Comparison of ENCODE assay signal across 1 cellular context in genomic region chr4:17811078-17811603, GRCh38.
A peak's percentile ranks its signal among the peaks of the same experiment; 100 is the strongest.
TF ChIP-seq lines count a peak whose summit lies in the region.

No MANE protein-coding gene starts in this region.

TF ChIP-seq in K562, 482 proteins besides CTCF, POLR2A, EP300 and RAD21 (continued from another document and continues in another):
- TF ChIP-seq, protein P1, sequence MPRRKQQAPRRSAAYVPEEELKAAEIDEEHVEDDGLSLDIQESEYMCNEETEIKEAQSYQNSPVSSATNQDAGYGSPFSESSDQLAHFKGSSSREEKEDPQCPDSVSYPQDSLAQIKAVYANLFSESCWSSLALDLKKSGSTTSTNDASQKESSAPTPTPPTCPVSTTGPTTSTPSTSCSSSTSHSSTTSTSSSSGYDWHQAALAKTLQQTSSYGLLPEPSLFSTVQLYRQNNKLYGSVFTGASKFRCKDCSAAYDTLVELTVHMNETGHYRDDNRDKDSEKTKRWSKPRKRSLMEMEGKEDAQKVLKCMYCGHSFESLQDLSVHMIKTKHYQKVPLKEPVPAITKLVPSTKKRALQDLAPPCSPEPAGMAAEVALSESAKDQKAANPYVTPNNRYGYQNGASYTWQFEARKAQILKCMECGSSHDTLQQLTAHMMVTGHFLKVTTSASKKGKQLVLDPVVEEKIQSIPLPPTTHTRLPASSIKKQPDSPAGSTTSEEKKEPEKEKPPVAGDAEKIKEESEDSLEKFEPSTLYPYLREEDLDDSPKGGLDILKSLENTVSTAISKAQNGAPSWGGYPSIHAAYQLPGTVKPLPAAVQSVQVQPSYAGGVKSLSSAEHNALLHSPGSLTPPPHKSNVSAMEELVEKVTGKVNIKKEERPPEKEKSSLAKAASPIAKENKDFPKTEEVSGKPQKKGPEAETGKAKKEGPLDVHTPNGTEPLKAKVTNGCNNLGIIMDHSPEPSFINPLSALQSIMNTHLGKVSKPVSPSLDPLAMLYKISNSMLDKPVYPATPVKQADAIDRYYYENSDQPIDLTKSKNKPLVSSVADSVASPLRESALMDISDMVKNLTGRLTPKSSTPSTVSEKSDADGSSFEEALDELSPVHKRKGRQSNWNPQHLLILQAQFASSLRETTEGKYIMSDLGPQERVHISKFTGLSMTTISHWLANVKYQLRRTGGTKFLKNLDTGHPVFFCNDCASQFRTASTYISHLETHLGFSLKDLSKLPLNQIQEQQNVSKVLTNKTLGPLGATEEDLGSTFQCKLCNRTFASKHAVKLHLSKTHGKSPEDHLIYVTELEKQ (CRISPR knock-in tag; IDR thresholded peaks at IDR 0.05) = no peak
- TF ChIP-seq REST (CRISPR knock-in tag; IDR thresholded peaks at IDR 0.05; ENCODE audit: low read depth) (no peak), ZNF121 (CRISPR knock-in tag; conservative IDR thresholded peaks at IDR 0.05) (no peak; the same call in 1 of the 2 replicates), XRCC4 (IDR thresholded peaks at IDR 0.05; ENCODE audit: extremely low read depth, insufficient read depth, insufficient read length) (no peak), ZBTB40 (IDR thresholded peaks at IDR 0.05) (no peak), ZBTB40 (CRISPR knock-in tag; IDR thresholded peaks at IDR 0.05) (no peak), ZNF445 (CRISPR knock-in tag; IDR thresholded peaks at IDR 0.05; ENCODE audit: low read depth) (no peak), MBD2 (IDR thresholded peaks at IDR 0.05; ENCODE audit: borderline replicate concordance, low read depth) (no peak), ZNF282 (CRISPR knock-in tag; IDR thresholded peaks at IDR 0.05) (no peak), UBTF (IDR thresholded peaks at IDR 0.05; ENCODE audit: borderline replicate concordance in 1 of 2, low read depth in 2 of 2, low read length in 2 of 2) (peak in 1 of 2 experiments; percentile 47; a peak in 1 of 4 replicates), NR3C1 (CRISPR knock-in tag; IDR thresholded peaks at IDR 0.05) (peak; percentile 86; the same call in 1 of the 2 replicates), HDAC8 (tag; IDR thresholded peaks at IDR 0.05) (no peak), ZNF232 (CRISPR knock-in tag; IDR thresholded peaks at IDR 0.05) (peak; percentile 11; the same call in 1 of the 2 replicates), TCF3 (CRISPR knock-in tag; IDR thresholded peaks at IDR 0.05) (no peak), EHMT2 (IDR thresholded peaks at IDR 0.05) (no peak), PHF8 (IDR thresholded peaks at IDR 0.05; ENCODE audit: borderline replicate concordance, low read length) (no peak; the same call in none of the 2 replicates), HIVEP1 (CRISPR knock-in tag; IDR thresholded peaks at IDR 0.05) (no peak), SMAD4 (CRISPR knock-in tag; conservative IDR thresholded peaks at IDR 0.05) (no peak), EZH2 (IDR thresholded peaks at IDR 0.05; ENCODE audit: borderline replicate concordance, low read depth, low read length) (no peak), TRIM28 (IDR thresholded peaks at IDR 0.05) (no peak), ETS1 (conservative IDR thresholded peaks at IDR 0.05; ENCODE audit: control insufficient read depth, low read depth, low read length) (no peak; the same call in 1 of the 2 replicates), BRD4 (IDR thresholded peaks at IDR 0.05) (no peak), TEAD2 (tag; IDR thresholded peaks at IDR 0.05) (no peak)
- TF ChIP-seq, protein P2, sequence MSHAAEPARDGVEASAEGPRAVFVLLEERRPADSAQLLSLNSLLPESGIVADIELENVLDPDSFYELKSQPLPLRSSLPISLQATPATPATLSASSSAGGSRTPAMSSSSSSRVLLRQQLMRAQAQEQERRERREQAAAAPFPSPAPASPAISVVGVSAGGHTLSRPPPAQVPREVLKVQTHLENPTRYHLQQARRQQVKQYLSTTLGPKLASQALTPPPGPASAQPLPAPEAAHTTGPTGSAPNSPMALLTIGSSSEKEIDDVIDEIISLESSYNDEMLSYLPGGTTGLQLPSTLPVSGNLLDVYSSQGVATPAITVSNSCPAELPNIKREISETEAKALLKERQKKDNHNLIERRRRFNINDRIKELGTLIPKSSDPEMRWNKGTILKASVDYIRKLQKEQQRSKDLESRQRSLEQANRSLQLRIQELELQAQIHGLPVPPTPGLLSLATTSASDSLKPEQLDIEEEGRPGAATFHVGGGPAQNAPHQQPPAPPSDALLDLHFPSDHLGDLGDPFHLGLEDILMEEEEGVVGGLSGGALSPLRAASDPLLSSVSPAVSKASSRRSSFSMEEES (CRISPR knock-in tag; IDR thresholded peaks at IDR 0.05) = no peak
- TF ChIP-seq, protein P3, sequence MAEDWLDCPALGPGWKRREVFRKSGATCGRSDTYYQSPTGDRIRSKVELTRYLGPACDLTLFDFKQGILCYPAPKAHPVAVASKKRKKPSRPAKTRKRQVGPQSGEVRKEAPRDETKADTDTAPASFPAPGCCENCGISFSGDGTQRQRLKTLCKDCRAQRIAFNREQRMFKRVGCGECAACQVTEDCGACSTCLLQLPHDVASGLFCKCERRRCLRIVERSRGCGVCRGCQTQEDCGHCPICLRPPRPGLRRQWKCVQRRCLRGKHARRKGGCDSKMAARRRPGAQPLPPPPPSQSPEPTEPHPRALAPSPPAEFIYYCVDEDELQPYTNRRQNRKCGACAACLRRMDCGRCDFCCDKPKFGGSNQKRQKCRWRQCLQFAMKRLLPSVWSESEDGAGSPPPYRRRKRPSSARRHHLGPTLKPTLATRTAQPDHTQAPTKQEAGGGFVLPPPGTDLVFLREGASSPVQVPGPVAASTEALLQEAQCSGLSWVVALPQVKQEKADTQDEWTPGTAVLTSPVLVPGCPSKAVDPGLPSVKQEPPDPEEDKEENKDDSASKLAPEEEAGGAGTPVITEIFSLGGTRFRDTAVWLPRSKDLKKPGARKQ (CRISPR knock-in tag; IDR thresholded peaks at IDR 0.05) = no peak
- TF ChIP-seq, protein P4, sequence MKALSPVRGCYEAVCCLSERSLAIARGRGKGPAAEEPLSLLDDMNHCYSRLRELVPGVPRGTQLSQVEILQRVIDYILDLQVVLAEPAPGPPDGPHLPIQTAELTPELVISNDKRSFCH (CRISPR knock-in tag; IDR thresholded peaks at IDR 0.05) = no peak
- TF ChIP-seq, protein P4 (tag; IDR thresholded peaks at IDR 0.05) = no peak
- TF ChIP-seq, protein P5, sequence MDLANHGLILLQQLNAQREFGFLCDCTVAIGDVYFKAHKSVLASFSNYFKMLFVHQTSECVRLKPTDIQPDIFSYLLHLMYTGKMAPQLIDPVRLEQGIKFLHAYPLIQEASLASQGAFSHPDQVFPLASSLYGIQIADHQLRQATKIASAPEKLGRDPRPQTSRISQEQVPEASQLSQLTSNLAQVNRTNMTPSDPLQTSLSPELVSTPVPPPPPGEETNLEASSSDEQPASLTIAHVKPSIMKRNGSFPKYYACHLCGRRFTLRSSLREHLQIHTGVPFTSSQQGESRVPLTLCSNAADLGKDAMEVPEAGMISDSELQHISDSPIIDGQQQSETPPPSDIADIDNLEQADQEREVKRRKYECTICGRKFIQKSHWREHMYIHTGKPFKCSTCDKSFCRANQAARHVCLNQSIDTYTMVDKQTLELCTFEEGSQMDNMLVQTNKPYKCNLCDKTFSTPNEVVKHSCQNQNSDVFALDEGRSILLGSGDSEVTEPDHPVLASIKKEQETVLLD (IDR thresholded peaks at IDR 0.05) = no peak
